ENCODE assay signal across 8 cellular contexts in the genomic region with DNA sequence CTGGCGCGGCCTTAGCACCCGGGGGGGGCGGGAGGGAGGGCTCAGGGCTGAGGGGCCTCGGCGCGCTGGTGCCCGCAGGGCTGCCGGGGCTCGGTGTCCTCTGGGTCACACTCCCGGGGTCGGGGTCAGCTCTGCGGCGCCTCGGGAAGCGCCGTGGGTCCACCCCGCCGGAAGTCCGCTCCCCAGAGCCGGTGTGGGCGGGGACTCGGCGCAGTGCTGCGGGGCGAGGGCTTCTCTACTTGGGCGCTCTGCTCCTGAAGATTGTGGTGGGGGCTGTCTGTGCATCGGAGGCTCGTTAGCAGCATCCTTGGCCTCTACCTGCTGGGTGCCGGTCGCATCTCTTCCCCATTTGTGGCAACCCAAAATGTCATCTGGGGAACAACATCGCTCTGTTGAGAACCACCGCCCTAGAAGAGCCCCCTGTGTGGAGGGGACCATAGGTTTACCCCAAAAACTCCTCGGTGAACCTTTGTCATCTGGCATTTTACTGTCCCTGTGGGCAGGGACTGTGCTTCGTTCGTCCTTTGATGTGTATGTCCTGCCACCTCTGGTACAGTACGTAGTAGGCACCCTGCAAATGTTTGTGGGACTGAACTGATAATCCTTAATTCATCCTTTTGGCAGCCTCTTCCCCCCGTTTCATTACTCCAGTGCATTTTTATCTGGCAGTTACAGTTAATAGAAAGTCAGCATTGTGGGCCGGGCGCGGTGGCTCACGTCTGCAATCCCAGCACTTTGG. TPM values are rescaled to one million over a fixed set of nuclear protein-coding genes. Genes with fewer than 3 reads are reported as not detected.
DNase-seq lines count a peak whose midpoint lies in the region; ATAC-seq and TF ChIP-seq lines count a peak whose summit lies in the region.

No MANE protein-coding gene starts in this region.

- no peak for TF ChIP-seq CTCF in BE2C (IDR thresholded peaks at IDR 0.05; ENCODE audit: low read depth, low read length)
- no peak for TF ChIP-seq CTCF in PC-9 (conservative IDR thresholded peaks at IDR 0.05)
- TF ChIP-seq CTCF in prostate gland (IDR thresholded peaks at IDR 0.05): no peak

- WGBS in prostate gland: 3% methylated on average over 38 of the region's 42 CpGs

- H3K36me3 Mint-ChIP-seq in activated naive CD4-positive, alpha-beta T cell treated with anti-CD3 and anti-CD28 coated beads, Interleukin-2, amount 10 ng/mL, durations not matched to agents 7 days and 5 days: peaks cover 3% of the 10 kb centered on the region

- H3K4me1 ChIP-seq in BE2C: no peaks in the 10 kb centered on the region
- H3K4me1 ChIP-seq in PC-9 (replicated peaks; ENCODE audit: insufficient read depth): peaks cover 32% of the 10 kb centered on the region
- no peaks in the 10 kb centered on the region for H3K4me1 ChIP-seq in prostate gland (replicated peaks)

- H3K27me3 ChIP-seq in BE2C (no peaks in the 10 kb centered on the region), PC-9 (ENCODE audit: insufficient read depth, low read depth) (no peaks in the 10 kb centered on the region), prostate gland (replicated peaks; ENCODE audit: insufficient read depth) (no peaks in the 10 kb centered on the region)

- peak; percentile 51 for DNase-seq in BE2C
- peak in 1 of 2 experiments; percentile 55 for DNase-seq in PC-9
- peak; percentile 70 for DNase-seq in activated naive CD4-positive, alpha-beta T cell treated with anti-CD3 and anti-CD28 coated beads, Interleukin-2, amount 10 ng/mL, durations not matched to agents 7 days and 5 days
- DNase-seq in cardiac septum (ENCODE audit: low spot score): peak; percentile 87
- peak; percentile 24 for DNase-seq in prostate gland (ENCODE audit: low spot score)
- DNase-seq in NCI-H187 treated with DMSO at 0.1 percent for 48 hours (lab: John Stamatoyannopoulos, UW): no peak

- H3K9me3 ChIP-seq in BE2C (no peaks in the 10 kb centered on the region), PC-9 (ENCODE audit: insufficient read depth, low read depth) (no peaks in the 10 kb centered on the region), prostate gland (no peaks in the 10 kb centered on the region)

- H3K9me3 Mint-ChIP-seq in activated naive CD4-positive, alpha-beta T cell treated with anti-CD3 and anti-CD28 coated beads, Interleukin-2, amount 10 ng/mL, durations not matched to agents 7 days and 5 days: no peaks in the 10 kb centered on the region

- no peaks in the 10 kb centered on the region for H3K9me2 ChIP-seq in PC-9 (ENCODE audit: insufficient read depth)

- H3K4me3 ChIP-seq in BE2C (ENCODE audit: low read depth, low read length) (peak overlapping the region; percentile 89), PC-9 (peak overlapping the region; percentile 98), prostate gland (peak overlapping the region; percentile 85 to 89)

- peak overlapping the region; percentile 80 for H2AFZ ChIP-seq in PC-9

- H3K4me2 ChIP-seq in PC-9: peak overlapping the region; percentile 97

- H3K27ac ChIP-seq in PC-9 (peak overlapping the region; percentile 76), prostate gland (peak overlapping the region; percentile 85 to 92)

- peaks cover 12% of the 10 kb centered on the region for H3F3A ChIP-seq in PC-9 (ENCODE audit: insufficient read depth, low read depth)

- TSS peak; percentile 35 for BruUV-seq in PC-9 (replicated peaks; lab: Mats Ljungman, UMichigan)

- peaks cover 11% of the 10 kb centered on the region for H3K27me3 Mint-ChIP-seq in activated naive CD4-positive, alpha-beta T cell treated with anti-CD3 and anti-CD28 coated beads, Interleukin-2, amount 10 ng/mL, durations not matched to agents 7 days and 5 days

- peak overlapping the region; percentile 94 for H3K4me3 Mint-ChIP-seq in activated naive CD4-positive, alpha-beta T cell treated with anti-CD3 and anti-CD28 coated beads, Interleukin-2, amount 10 ng/mL, durations not matched to agents 7 days and 5 days

- peak overlapping the region; percentile 95 for H3K27ac Mint-ChIP-seq in activated naive CD4-positive, alpha-beta T cell treated with anti-CD3 and anti-CD28 coated beads, Interleukin-2, amount 10 ng/mL, durations not matched to agents 7 days and 5 days

- H3K4me1 Mint-ChIP-seq in activated naive CD4-positive, alpha-beta T cell treated with anti-CD3 and anti-CD28 coated beads, Interleukin-2, amount 10 ng/mL, durations not matched to agents 7 days and 5 days: peaks cover 52% of the 10 kb centered on the region

- peaks cover 39% of the 10 kb centered on the region; the same call in 1 of the 2 replicates for H4K20me1 ChIP-seq in PC-9 (ENCODE audit: insufficient read depth)

- H3K79me2 ChIP-seq in PC-9 (ENCODE audit: low read depth): peaks cover 51% of the 10 kb centered on the region

- POLR2A ChIA-PET in PC-9 (lab: Charles Lee; ENCODE audit: unreplicated experiment): interaction anchor here (0.6 to 0.7 kb wide), 3 partner anchors 691 to 1607 kb away, joined by 3 to 16 read pairs (median 4); no protein-coding TSS in a partner anchor

- H3K36me3 ChIP-seq in BE2C (no peaks in the 10 kb centered on the region), PC-9 (ENCODE audit: low read depth) (no peaks in the 10 kb centered on the region), prostate gland (no peaks in the 10 kb centered on the region)

- ATAC-seq in GM18868 (IDR thresholded peaks at IDR 0.05; ENCODE audit: unreplicated experiment) (peak; percentile 52), HG03103 (IDR thresholded peaks at IDR 0.05; ENCODE audit: low read depth, unreplicated experiment) (peak; percentile 53)

- intact Hi-C loops in PC-9 (cut with micrococcal nuclease; ENCODE audit: unreplicated experiment) (loop anchor here (5.0 to 10.0 kb wide), 2 partner anchors 952 to 1206 kb away; no protein-coding TSS in a partner anchor), cardiac septum (cut with DNase I) (loop anchor here (10.0 kb wide), 2 partner anchors 702 to 912 kb away; partner anchors contain the start of gene PPP4R1), prostate gland (cut with DNase I) (loop anchor here (10.0 kb wide), 2 partner anchors 722 to 822 kb away; partner anchors contain the start of gene RAB31)

- CTCF ChIA-PET in PC-9 (lab: Charles Lee): interaction anchor here (0.8 kb wide), 1 partner anchor 1822 kb away, joined by 8 read pairs; no protein-coding TSS in a partner anchor
- CTCF ChIA-PET in activated naive CD4-positive, alpha-beta T cell treated with anti-CD3 and anti-CD28 coated beads, Interleukin-2, amount 10 ng/mL, durations not matched to agents 7 days and 5 days (lab: Charles Lee): no interaction called here

- no peak for TF ChIP-seq POLR2A in prostate gland (IDR thresholded peaks at IDR 0.05)

RNA-seq across cellular contexts. Expression of gene NAPG, which starts 0.6 kb away (rescaled TPM):
- 12.7 TPM for polyA plus RNA-seq in BE2C (2012; ENCODE audit: insufficient read depth, insufficient read length, low read depth)
- total RNA-seq in PC-9 (2021) (28.1 and 31.0 TPM in 2 replicates), cardiac septum (44.8 TPM), prostate gland (10 to 100 TPM; 23.2 to 47.5 TPM)
